Comparison of ENCODE assay signal across 19 cellular contexts in genomic region chr14:93946506-93947170, GRCh38. TPM values are rescaled to one million over a fixed set of nuclear protein-coding genes. Genes with fewer than 3 reads are reported as not detected.
DNase-seq lines count a peak whose midpoint lies in the region; ATAC-seq and TF ChIP-seq lines count a peak whose summit lies in the region.
"Had no signal": no experiment of that assay in that cellular context is flagged by ENCODE, and none has a peak within 500 bp of the region (broad histone marks: within the 10 kb centered on the region; RNA-seq: fewer than 3 reads in every experiment).

No MANE protein-coding gene starts in this region.

- 68% methylated on average over 8 of the region's 8 CpGs for WGBS in esophagus muscularis mucosa
- no CpG with 5 or more reads among the region's 8 CpGs for whole genome bisulfite sequencing in trophoblast cell (ENCODE audit: extremely low coverage, insufficient coverage, insufficient read length)

- CTCF ChIA-PET in PC-9 (lab: Charles Lee) = interaction anchor here (0.7 kb wide), 1 partner anchor 755 kb away, joined by 3 read pairs; no protein-coding TSS in a partner anchor

- H3K18ac ChIP-seq in trophoblast cell (ENCODE audit: low read length) = no peak overlapping the region

- peaks cover 31% of the 10 kb centered on the region for H3K4me1 ChIP-seq in PC-9 (replicated peaks; ENCODE audit: insufficient read depth)
- peaks cover 34 to 61% (median 51%) of the 10 kb centered on the region in 4 donors for H3K4me1 ChIP-seq in esophagus muscularis mucosa
- peaks cover 6 to 14% of the 10 kb centered on the region in 2 experiments for H3K4me1 ChIP-seq in trophoblast cell (ENCODE audit: control insufficient read depth in 1 of 2, insufficient read depth in 2 of 2, low read length in 2 of 2)
- H3K4me1 ChIP-seq: BE2C had no signal

- no peak overlapping the region for H2BK5ac ChIP-seq in trophoblast cell (ENCODE audit: low read depth, low read length, poor library complexity)

- H3K4me3 ChIP-seq in PC-9 (no peak overlapping the region), esophagus muscularis mucosa (no peak overlapping the region), trophoblast cell (ENCODE audit: low read depth, low read length) (no peak overlapping the region)

- H3K4me2 ChIP-seq in PC-9 (peak overlapping the region; percentile 23; the same call in 1 of the 2 replicates), trophoblast cell (ENCODE audit: low read length) (no peak overlapping the region)

- no peaks in the 10 kb centered on the region for H3K9me3 ChIP-seq in PC-9 (ENCODE audit: insufficient read depth, low read depth)
- no peaks in the 10 kb centered on the region for H3K9me3 ChIP-seq in esophagus muscularis mucosa
- peaks cover 5% of the 10 kb centered on the region for H3K9me3 ChIP-seq in trophoblast cell (ENCODE audit: insufficient read depth, low read depth, low read length)
- H3K9me3 ChIP-seq: BE2C had no signal

- no peaks in the 10 kb centered on the region for H3K9me3 Mint-ChIP-seq in endothelial cell (ENCODE audit: unreplicated experiment)
- H3K9me3 Mint-ChIP-seq in activated naive CD8-positive, alpha-beta T cell treated with anti-CD3 and anti-CD28 coated beads, Interleukin-2, amount 50 U/mL, for 24 hours = no peaks in the 10 kb centered on the region
- H3K9me3 Mint-ChIP-seq: activated CD4-positive, alpha-beta T cell treated with anti-CD3 and anti-CD28 coated beads, Interleukin-2, amount 10 ng/mL, durations not matched to agents 24 days and 14 days; activated naive CD4-positive, alpha-beta T cell treated with anti-CD3 and anti-CD28 coated beads, Interleukin-2, amount 10 ng/mL, durations not matched to agents 7 days and 5 days; IgD-negative memory B cell had no signal

- TF ChIP-seq CTCF in PC-9 (conservative IDR thresholded peaks at IDR 0.05) (no peak), esophagus muscularis mucosa (IDR thresholded peaks at IDR 0.05) (no peak), endothelial cell (IDR thresholded peaks at IDR 0.05; ENCODE audit: unreplicated experiment) (no peak)

- H3K27ac ChIP-seq in PC-9 (no peak overlapping the region), esophagus muscularis mucosa (replicated peaks in 1 of 4) (peak overlapping the region; percentile 80 to 94 (median 88)), trophoblast cell (ENCODE audit: low read depth, low read length) (no peak overlapping the region)

- no peaks in the 10 kb centered on the region for H3K79me1 ChIP-seq in trophoblast cell (ENCODE audit: low read length)

- no peak for ATAC-seq in activated naive CD8-positive, alpha-beta T cell treated with anti-CD3 and anti-CD28 coated beads, Interleukin-2, amount 50 U/mL, for 24 hours
- ATAC-seq: left colon had no signal

- H4K20me1 ChIP-seq in PC-9 (ENCODE audit: insufficient read depth) = no peaks in the 10 kb centered on the region

- TF ChIP-seq POLR2A in esophagus muscularis mucosa (IDR thresholded peaks at IDR 0.05; ENCODE audit: low read depth) = no peak

- H3K27ac Mint-ChIP-seq in endothelial cell (ENCODE audit: unreplicated experiment) = no peak overlapping the region
- no peak overlapping the region for H3K27ac Mint-ChIP-seq in activated naive CD8-positive, alpha-beta T cell treated with anti-CD3 and anti-CD28 coated beads, Interleukin-2, amount 50 U/mL, for 24 hours
- H3K27ac Mint-ChIP-seq: activated CD4-positive, alpha-beta T cell treated with anti-CD3 and anti-CD28 coated beads, Interleukin-2, amount 10 ng/mL, durations not matched to agents 24 days and 14 days; activated naive CD4-positive, alpha-beta T cell treated with anti-CD3 and anti-CD28 coated beads, Interleukin-2, amount 10 ng/mL, durations not matched to agents 7 days and 5 days had no signal

- DNase-seq in HCEC 1CT (peak; percentile 13), PC-9 (peak in 1 of 2 experiments; percentile 45), esophagus muscularis mucosa (ENCODE audit: extremely low spot score) (no peak), trophoblast cell (peak; percentile 69 to 87), putamen (ENCODE audit: low spot score) (no peak), endothelial cell (ENCODE audit: low spot score) (no peak)
- no peak for DNase-seq in activated naive CD8-positive, alpha-beta T cell treated with anti-CD3 and anti-CD28 coated beads, Interleukin-2, amount 50 U/mL, for 24 hours
- DNase-seq: activated CD4-positive, alpha-beta T cell treated with anti-CD3 and anti-CD28 coated beads, Interleukin-2, amount 10 ng/mL, durations not matched to agents 24 days and 14 days; activated naive CD4-positive, alpha-beta T cell treated with anti-CD3 and anti-CD28 coated beads, Interleukin-2, amount 10 ng/mL, durations not matched to agents 7 days and 5 days; activated T-cell treated with anti-CD3 and anti-CD28 coated beads for 4 hours; BE2C; GF-D8; left colon; MV-4-11; NCI-H2029 treated with DMSO at 0.1 percent for 48 hours had no signal

- no peaks in the 10 kb centered on the region for H3K27me3 Mint-ChIP-seq in endothelial cell (ENCODE audit: unreplicated experiment)
- H3K27me3 Mint-ChIP-seq in activated naive CD8-positive, alpha-beta T cell treated with anti-CD3 and anti-CD28 coated beads, Interleukin-2, amount 50 U/mL, for 24 hours = no peaks in the 10 kb centered on the region
- H3K27me3 Mint-ChIP-seq: activated CD4-positive, alpha-beta T cell treated with anti-CD3 and anti-CD28 coated beads, Interleukin-2, amount 10 ng/mL, durations not matched to agents 24 days and 14 days; activated naive CD4-positive, alpha-beta T cell treated with anti-CD3 and anti-CD28 coated beads, Interleukin-2, amount 10 ng/mL, durations not matched to agents 7 days and 5 days; IgD-negative memory B cell had no signal

- no peak overlapping the region for H4K8ac ChIP-seq in trophoblast cell (ENCODE audit: low read depth, low read length)

- H4K91ac ChIP-seq in trophoblast cell (ENCODE audit: low read depth, low read length) = no peak overlapping the region

- no peaks in the 10 kb centered on the region for H3K4me1 Mint-ChIP-seq in endothelial cell (ENCODE audit: unreplicated experiment)
- peaks cover 8% of the 10 kb centered on the region for H3K4me1 Mint-ChIP-seq in activated naive CD8-positive, alpha-beta T cell treated with anti-CD3 and anti-CD28 coated beads, Interleukin-2, amount 50 U/mL, for 24 hours
- H3K4me1 Mint-ChIP-seq: IgD-negative memory B cell had no signal

- BruUV-seq in PC-9 (replicated peaks; lab: Mats Ljungman, UMichigan) = no TSS peak

- no peak overlapping the region for H2BK12ac ChIP-seq in trophoblast cell (ENCODE audit: low read length)

- no peak overlapping the region for H2BK120ac ChIP-seq in trophoblast cell (ENCODE audit: insufficient read depth, low read length, poor library complexity)

- H3K14ac ChIP-seq in trophoblast cell (ENCODE audit: low read length) = no peak overlapping the region

- H3K4ac ChIP-seq in trophoblast cell (ENCODE audit: low read depth, low read length) = no peak overlapping the region

- H3K23ac ChIP-seq in trophoblast cell (ENCODE audit: low read length) = no peak overlapping the region

- H3K36me3 ChIP-seq in PC-9 (ENCODE audit: low read depth) = no peaks in the 10 kb centered on the region
- peaks cover 12 to 73% (median 52%) of the 10 kb centered on the region in 4 donors for H3K36me3 ChIP-seq in esophagus muscularis mucosa
- H3K36me3 ChIP-seq in trophoblast cell (ENCODE audit: control insufficient read depth in 1 of 2, insufficient read depth in 2 of 2, low read length in 2 of 2) = no peaks in the 10 kb centered on the region
- H3K36me3 ChIP-seq: BE2C had no signal

- H2AFZ ChIP-seq in PC-9 = no peak overlapping the region
- H2AFZ ChIP-seq in trophoblast cell (ENCODE audit: insufficient read depth, low read length, poor library complexity) = no peak overlapping the region

- peaks cover 21% of the 10 kb centered on the region for H3F3A ChIP-seq in PC-9 (ENCODE audit: insufficient read depth, low read depth)

- no peak for TF ChIP-seq EP300 in esophagus muscularis mucosa (IDR thresholded peaks at IDR 0.05)

- H3K79me2 ChIP-seq in PC-9 (ENCODE audit: low read depth) (no peaks in the 10 kb centered on the region), trophoblast cell (ENCODE audit: control insufficient read depth, insufficient read depth, low read length, poor library complexity) (no peaks in the 10 kb centered on the region)

- no peak overlapping the region for H3K9ac ChIP-seq in trophoblast cell (ENCODE audit: low read length)

- H3K27me3 ChIP-seq in PC-9 (ENCODE audit: insufficient read depth, low read depth) = no peaks in the 10 kb centered on the region
- H3K27me3 ChIP-seq in esophagus muscularis mucosa = no peaks in the 10 kb centered on the region
- H3K27me3 ChIP-seq in trophoblast cell (ENCODE audit: insufficient read depth, low read length) = no peaks in the 10 kb centered on the region
- H3K27me3 ChIP-seq: BE2C had no signal

- H3K4me3 Mint-ChIP-seq in endothelial cell (ENCODE audit: unreplicated experiment) = no peak overlapping the region
- no peak overlapping the region for H3K4me3 Mint-ChIP-seq in activated naive CD8-positive, alpha-beta T cell treated with anti-CD3 and anti-CD28 coated beads, Interleukin-2, amount 50 U/mL, for 24 hours
- H3K4me3 Mint-ChIP-seq: activated CD4-positive, alpha-beta T cell treated with anti-CD3 and anti-CD28 coated beads, Interleukin-2, amount 10 ng/mL, durations not matched to agents 24 days and 14 days; activated naive CD4-positive, alpha-beta T cell treated with anti-CD3 and anti-CD28 coated beads, Interleukin-2, amount 10 ng/mL, durations not matched to agents 7 days and 5 days; IgD-negative memory B cell had no signal

- POLR2A ChIA-PET in PC-9 (lab: Charles Lee; ENCODE audit: unreplicated experiment) = no interaction called here

- H4K12ac ChIP-seq in trophoblast cell (ENCODE audit: low read depth, low read length) = no peak overlapping the region

- H3K36me3 Mint-ChIP-seq in endothelial cell (ENCODE audit: low read depth, unreplicated experiment) = no peaks in the 10 kb centered on the region
- H3K36me3 Mint-ChIP-seq in activated naive CD8-positive, alpha-beta T cell treated with anti-CD3 and anti-CD28 coated beads, Interleukin-2, amount 50 U/mL, for 24 hours (ENCODE audit: low read depth) = peaks cover 3% of the 10 kb centered on the region

- no peak overlapping the region for H2AK5ac ChIP-seq in trophoblast cell (ENCODE audit: low read length)

- intact Hi-C loops in PC-9 (cut with micrococcal nuclease; ENCODE audit: unreplicated experiment) (no loop called here), esophagus muscularis mucosa (cut with DNase I) (no loop called here)

- no peaks in the 10 kb centered on the region for H3K9me2 ChIP-seq in PC-9 (ENCODE audit: insufficient read depth)

RNA-seq across cellular contexts. Expression of gene FAM181A, which starts 19.5 kb away (rescaled TPM):
- total RNA-seq in PC-9 (2021) (not detected in 2 replicates), esophagus muscularis mucosa (not detected), endothelial cell (ENCODE audit: unreplicated experiment) (not detected)
- 0.04 TPM in 1 of 2 replicates, not detected in the other for polyA plus RNA-seq in trophoblast cell (2013)
- total RNA-seq: activated CD4-positive, alpha-beta T cell treated with anti-CD3 and anti-CD28 coated beads, Interleukin-2, amount 10 ng/mL, durations not matched to agents 24 days and 14 days; dermis microvascular lymphatic vessel endothelial cell; left colon; osteocyte had no signal
- polyA plus RNA-seq: IgD-negative memory B cell had no signal

RNA-seq across cellular contexts. Expression of gene ASB2, which starts 29.7 kb away (rescaled TPM):
- total RNA-seq in PC-9 (2021) (not detected in 2 replicates), esophagus muscularis mucosa (100 to 1,000 TPM in 3 of 4 donors, 10 to 100 TPM in 1; 53.5 to 164 (median 105) TPM), endothelial cell (ENCODE audit: unreplicated experiment) (not detected)
- polyA plus RNA-seq in trophoblast cell (2013) = 0.83 and 1.3 TPM in 2 replicates
- total RNA-seq: dermis microvascular lymphatic vessel endothelial cell had no signal

RNA-seq across cellular contexts. Expression of gene CCDC197, which starts 50.5 kb away (rescaled TPM):
- total RNA-seq in PC-9 (2021) (not detected in 2 replicates), esophagus muscularis mucosa (not detected), endothelial cell (ENCODE audit: unreplicated experiment) (not detected)
- 0.03 TPM in 1 of 2 replicates, not detected in the other for polyA plus RNA-seq in trophoblast cell (2013)
- total RNA-seq: activated CD4-positive, alpha-beta T cell treated with anti-CD3 and anti-CD28 coated beads, Interleukin-2, amount 10 ng/mL, durations not matched to agents 24 days and 14 days; dermis microvascular lymphatic vessel endothelial cell; left colon; osteocyte had no signal
- polyA plus RNA-seq: IgD-negative memory B cell, thymus had no signal

Comparison
In these comparisons a context has a peak if more than half of its experiments do, and no peak if none do; other contexts are left out.
1. DNase-seq: peak in HCEC 1CT (single experiment) and trophoblast cell (2 of 2); none in esophagus muscularis mucosa (single experiment), putamen (single experiment), endothelial cell (single experiment) and activated naive CD8-positive, alpha-beta T cell treated with anti-CD3 and anti-CD28 coated beads, Interleukin-2, amount 50 U/mL, for 24 hours (single experiment).
2. H3K27ac ChIP-seq: peak in esophagus muscularis mucosa (4 of 4); none in PC-9 (single experiment) and trophoblast cell (single experiment).
3. RNA of gene ASB2, which starts 29.7 kb away (total RNA-seq): 53.5 to 164 TPM in esophagus muscularis mucosa; not detected in endothelial cell (single experiment) and not detected in PC-9; every median in the first group is over 10 times any median in the second.